In genomic region chr18:74902170-74902465, GRCh38 we compare ENCODE assay signal across 13 cellular contexts.
DNase-seq lines count a peak whose midpoint lies in the region; TF ChIP-seq lines count a peak whose summit lies in the region.
"Had no signal": no experiment of that assay in that cellular context is flagged by ENCODE, and none has a peak within 500 bp of the region (broad histone marks: within the 10 kb centered on the region; RNA-seq: fewer than 3 reads in every experiment).

No MANE protein-coding gene starts in this region.

- peaks cover 41% of the 10 kb centered on the region for H3K4me1 Mint-ChIP-seq in nephron progenitor cell
- H3K4me1 Mint-ChIP-seq in osteocyte (ENCODE audit: unreplicated experiment): peaks cover 30% of the 10 kb centered on the region

- H3K4me3 Mint-ChIP-seq in nephron progenitor cell (no peak overlapping the region), osteocyte (ENCODE audit: unreplicated experiment) (no peak overlapping the region)
- H3K4me3 Mint-ChIP-seq: CD8-positive, alpha-beta T cell had no signal

- H3K9me3 Mint-ChIP-seq in nephron progenitor cell: no peaks in the 10 kb centered on the region
- H3K9me3 Mint-ChIP-seq in osteocyte (ENCODE audit: unreplicated experiment): no peaks in the 10 kb centered on the region
- H3K9me3 Mint-ChIP-seq: CD8-positive, alpha-beta T cell had no signal

- no peak for TF ChIP-seq CTCF in nephron progenitor cell (IDR thresholded peaks at IDR 0.05)
- no peak for TF ChIP-seq CTCF in osteocyte (IDR thresholded peaks at IDR 0.05)

- H3K27ac Mint-ChIP-seq in nephron progenitor cell: peak overlapping the region; percentile 74
- no peak overlapping the region for H3K27ac Mint-ChIP-seq in osteocyte (ENCODE audit: unreplicated experiment)
- H3K27ac Mint-ChIP-seq: CD8-positive, alpha-beta T cell had no signal

- H3K27me3 Mint-ChIP-seq in nephron progenitor cell (ENCODE audit: low read depth, poor library complexity) (peaks cover 4% of the 10 kb centered on the region), osteocyte (ENCODE audit: unreplicated experiment) (no peaks in the 10 kb centered on the region)

- DNase-seq in DMS153 treated with DMSO at 0.1 percent for 48 hours (lab: John Stamatoyannopoulos, UW; ENCODE audit: unreplicated experiment) (peak; percentile 19), NCI-H2081 (lab: John Stamatoyannopoulos, UW) (peak; percentile 84 to 93), SHP77 (lab: John Stamatoyannopoulos, UW) (peak; percentile 68 to 82), nephron progenitor cell (peak; percentile 15), osteocyte (ENCODE audit: extremely low spot score, unreplicated experiment) (no peak), T-helper 9 cell (no peak), RPMI8226 (no peak)
- DNase-seq: CD8-positive, alpha-beta T cell; DMS79 treated with DMSO at 0.1 percent for 48 hours; KG1; NCI-H146; NCI-H2029 treated with DMSO at 0.1 percent for 48 hours; NCI-H748 treated with DMSO at 0.1 percent for 48 hours had no signal

- no peaks in the 10 kb centered on the region for H3K36me3 Mint-ChIP-seq in nephron progenitor cell (ENCODE audit: low read depth)
- no peaks in the 10 kb centered on the region for H3K36me3 Mint-ChIP-seq in osteocyte (ENCODE audit: unreplicated experiment)

Comparison
In these comparisons a context has a peak if more than half of its experiments do, and no peak if none do; other contexts are left out.
1. DNase-seq: peak in DMS153 treated with DMSO at 0.1 percent for 48 hours (single experiment), NCI-H2081 (2 of 2), SHP77 (2 of 2) and nephron progenitor cell (single experiment); none in osteocyte (single experiment), T-helper 9 cell (single experiment) and RPMI8226 (single experiment).